Comparison of ENCODE assay signal across 8 cellular contexts in the genomic region with DNA sequence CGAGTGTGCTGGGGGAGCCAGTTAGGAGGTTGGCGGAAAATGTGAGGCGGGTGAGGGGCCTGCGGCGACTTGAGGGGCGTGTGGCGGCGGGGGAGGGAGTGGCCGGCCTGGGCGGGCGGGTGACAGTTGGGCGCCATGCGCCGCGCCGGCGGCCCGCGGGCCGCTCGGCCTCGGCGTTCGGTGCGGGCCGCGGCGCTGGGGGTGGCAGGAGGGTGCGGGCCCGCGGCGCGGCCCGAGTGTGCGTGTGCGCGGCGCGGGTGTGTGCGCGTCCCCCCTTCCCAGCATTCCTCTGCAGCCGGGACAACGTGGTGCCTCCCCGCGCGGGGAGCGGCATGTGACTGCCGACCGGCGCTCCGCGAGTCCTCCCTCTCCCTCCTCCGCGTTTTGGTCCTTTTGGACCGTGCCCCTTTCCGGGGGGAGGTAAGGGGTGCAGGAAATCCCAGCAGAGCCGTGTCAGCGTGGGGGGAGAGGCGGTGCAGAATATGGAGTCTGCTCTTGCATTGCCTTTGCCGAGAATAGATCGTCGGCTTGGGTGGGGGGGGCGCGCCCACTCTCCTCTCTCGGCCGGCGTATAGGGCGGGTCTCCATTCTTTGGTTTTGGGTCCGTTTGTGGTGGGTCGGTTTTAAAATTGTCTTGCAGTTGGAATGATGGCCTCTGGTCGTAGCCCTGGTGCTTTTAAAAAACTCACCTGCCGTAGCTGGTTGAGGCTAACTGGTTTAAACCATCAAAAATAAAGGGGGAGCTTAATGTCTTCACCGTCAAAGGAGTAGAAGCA. TPM values are rescaled to one million over a fixed set of nuclear protein-coding genes. Genes with fewer than 3 reads are reported as not detected.
A peak's percentile ranks its signal among the peaks of the same experiment; 100 is the strongest.
DNase-seq lines count a peak whose midpoint lies in the region; FAIRE-seq and TF ChIP-seq lines count a peak whose summit lies in the region.

No MANE protein-coding gene starts in this region.

- H3K4me1 ChIP-seq in Peyer's patch (peaks cover 5 to 50% (median 32%) of the 10 kb centered on the region in 4 donors), neuron (ENCODE audit: insufficient read depth, low read length) (peaks cover 20% of the 10 kb centered on the region), thymus (ENCODE audit: control insufficient read depth, insufficient read depth, low read length) (peaks cover 23% of the 10 kb centered on the region)

- H3K4me3 ChIP-seq in Peyer's patch (peak overlapping the region; percentile 81 to 99 (median 93)), neuron (ENCODE audit: low read length) (peak overlapping the region; percentile 75), thymus (ENCODE audit: low read length) (peak overlapping the region; percentile 62)

- no peak overlapping the region for H2AFZ ChIP-seq in neuron (ENCODE audit: low read depth, low read length)

- FAIRE-seq in frontal cortex (lab: Jason Lieb, UNC): no peak

- no peak for TF ChIP-seq CTCF in Peyer's patch (IDR thresholded peaks at IDR 0.05)

- H3K27ac ChIP-seq in Peyer's patch (peak overlapping the region; percentile 93 to 99 (median 96)), thymus (ENCODE audit: low read depth) (peak overlapping the region; percentile 90)

- no peaks in the 10 kb centered on the region for H3K27me3 ChIP-seq in Peyer's patch
- no peaks in the 10 kb centered on the region for H3K27me3 ChIP-seq in neuron (ENCODE audit: insufficient read depth, low read length)
- no peaks in the 10 kb centered on the region for H3K27me3 ChIP-seq in thymus (ENCODE audit: control insufficient read depth, insufficient read depth)

- H3K36me3 ChIP-seq in Peyer's patch (no peaks in the 10 kb centered on the region), neuron (ENCODE audit: insufficient read depth, low read length) (no peaks in the 10 kb centered on the region), thymus (ENCODE audit: control insufficient read depth, insufficient read depth) (no peaks in the 10 kb centered on the region)

- TF ChIP-seq POLR2A in GM19099 (IDR thresholded peaks at IDR 0.05; ENCODE audit: extremely low read depth, insufficient read length, low read depth): peak; percentile 50
- TF ChIP-seq POLR2A in Peyer's patch (IDR thresholded peaks at IDR 0.05): no peak

- peak; percentile 56 to 65 (median 63) for DNase-seq in Peyer's patch
- DNase-seq in activated naive CD4-positive, alpha-beta T cell (lab: John Stamatoyannopoulos, UW): peak in 3 of 4 experiments; percentile 15 to 35 (median 15)
- peak; percentile 65 to 67 for DNase-seq in frontal cortex (ENCODE audit: low spot score in 2 of 2)
- DNase-seq in NCI-H2029 (lab: John Stamatoyannopoulos, UW): no peak
- DNase-seq in NCI-H2171 treated with DMSO at 0.1 percent for 48 hours (lab: John Stamatoyannopoulos, UW): no peak

- H3K9me3 ChIP-seq in Peyer's patch (no peaks in the 10 kb centered on the region), neuron (ENCODE audit: low read length) (no peaks in the 10 kb centered on the region), thymus (ENCODE audit: control insufficient read depth) (no peaks in the 10 kb centered on the region)

- under 1% methylated on average over 73 of the region's 73 CpGs for WGBS in thymus

RNA-seq across cellular contexts. Expression of gene LARP1, which starts 1.9 kb away (rescaled TPM):
- total RNA-seq in Peyer's patch (100 to 1,000 TPM in 3 of 4 donors, 10 to 100 TPM in 1; 84.1 to 177 (median 127) TPM), frontal cortex (30.6 TPM)
- 28.5 TPM for polyA plus RNA-seq in thymus

Comparison
In these comparisons a context has a peak if more than half of its experiments do, and no peak if none do; other contexts are left out.
1. DNase-seq: peak in Peyer's patch (3 of 3), activated naive CD4-positive, alpha-beta T cell (3 of 4) and frontal cortex (2 of 2); none in NCI-H2029 (single experiment) and NCI-H2171 treated with DMSO at 0.1 percent for 48 hours (single experiment).
2. Peak in every context shown above with its lines, with median percentiles within 50 percentile points of each other: H3K4me3 ChIP-seq.